ENCODE assay signal across 15 cellular contexts in the genomic region with DNA sequence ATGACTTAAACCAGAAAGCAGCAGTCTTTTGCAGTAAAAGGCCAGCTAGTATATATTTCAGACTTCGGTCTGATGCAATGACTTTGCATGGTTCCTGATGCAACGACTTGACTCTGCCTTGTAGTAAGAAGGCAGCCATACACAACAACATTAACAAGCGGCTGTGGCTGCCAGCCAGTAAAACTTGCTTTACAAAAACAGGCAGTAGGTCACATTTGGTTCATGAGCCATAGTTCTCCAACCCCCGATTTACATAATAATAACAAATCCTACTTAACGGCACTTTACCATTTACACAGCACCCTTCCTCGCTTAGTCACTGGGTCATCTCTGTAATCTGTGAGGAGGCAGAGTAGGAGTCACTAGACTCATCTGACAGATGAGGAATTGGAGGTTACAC.
A peak's percentile ranks its signal among the peaks of the same experiment; 100 is the strongest.
DNase-seq lines count a peak whose midpoint lies in the region; ATAC-seq and TF ChIP-seq lines count a peak whose summit lies in the region.
"Had no signal": no experiment of that assay in that cellular context is flagged by ENCODE, and none has a peak within 500 bp of the region (broad histone marks: within the 10 kb centered on the region; RNA-seq: fewer than 3 reads in every experiment).

No MANE protein-coding gene starts in this region.

- no peaks in the 10 kb centered on the region for H3K79me2 ChIP-seq in GM23248 (ENCODE audit: insufficient read depth)

- H3K27ac ChIP-seq in GM23248 = peak overlapping the region; percentile 29; the same call in 1 of the 2 replicates
- H3K27ac ChIP-seq: SJSA1, skin epidermis, uterus had no signal

- peak overlapping the region; percentile 46 for H2AFZ ChIP-seq in GM23248

- ATAC-seq in omental fat pad (ENCODE audit: low FRiP score) (peak; percentile 63), HG02588 (IDR thresholded peaks at IDR 0.05; ENCODE audit: unreplicated experiment) (no peak)
- ATAC-seq: HCT116 had no signal

- WGBS in GM23248 (ENCODE audit: low coverage in 1 of 2, low lambda C conversion rate in 2 of 2, missing lambda C conversion rate in 2 of 2), 2 experiments = 21 to 23% methylated on average over 6 of the region's 6 CpGs

- H3K4me3 ChIP-seq in GM23248 (no peak overlapping the region), epithelial cell of esophagus (ENCODE audit: low read length) (no peak overlapping the region)
- H3K4me3 ChIP-seq: SJSA1, skin epidermis, uterus had no signal

- no peaks in the 10 kb centered on the region for H3K9me2 ChIP-seq in GM23248 (ENCODE audit: insufficient read depth)

- no peaks in the 10 kb centered on the region for H3F3A ChIP-seq in GM23248 (ENCODE audit: insufficient read depth)

- TF ChIP-seq CTCF in epithelial cell of esophagus (IDR thresholded peaks at IDR 0.05; ENCODE audit: insufficient read depth, low read depth, low read length, missing control alignments) (no peak), omental fat pad (IDR thresholded peaks at IDR 0.05) (no peak)

- peak; percentile 68 for DNase-seq in GM23248
- peak; percentile 81 for DNase-seq in NCI-H345 (lab: John Stamatoyannopoulos, UW)
- peak; percentile 41 for DNase-seq in epithelial cell of esophagus (ENCODE audit: low read depth)
- DNase-seq in omental fat pad (ENCODE audit: low spot score) = no peak
- DNase-seq in amygdala (lab: John Stamatoyannopoulos, UW) = no peak
- DNase-seq in central memory CD4-positive, alpha-beta T cell = no peak
- no peak for DNase-seq in activated T-cell treated with anti-CD3 and anti-CD28 coated beads, Interleukin-2, amount 50 U/mL, for 1 hour
- DNase-seq: activated CD4-positive, alpha-beta T cell treated with anti-CD3 and anti-CD28 coated beads for 1 hour; midbrain; NCI-H510A; uterus had no signal

- no peaks in the 10 kb centered on the region for H4K20me1 ChIP-seq in GM23248 (ENCODE audit: insufficient read depth)

- no peak overlapping the region for H3K4me2 ChIP-seq in GM23248 (ENCODE audit: unreplicated experiment)

- no peaks in the 10 kb centered on the region for H3K27me3 ChIP-seq in GM23248 (replicated peaks; ENCODE audit: insufficient read depth)
- H3K27me3 ChIP-seq: SJSA1, uterus had no signal

- H3K9me3 ChIP-seq in GM23248 (ENCODE audit: low read depth) = no peaks in the 10 kb centered on the region
- H3K9me3 ChIP-seq: SJSA1, uterus had no signal

- no peaks in the 10 kb centered on the region for H3K4me1 ChIP-seq in GM23248 (ENCODE audit: insufficient read depth)
- H3K4me1 ChIP-seq: SJSA1, uterus had no signal

- in situ Hi-C loops in GM23248 (cut with MboI) = no loop called here

- H3K36me3 ChIP-seq in GM23248 (ENCODE audit: low read depth) = no peaks in the 10 kb centered on the region
- H3K36me3 ChIP-seq: SJSA1, uterus had no signal

- H3K9ac ChIP-seq in GM23248 = no peak overlapping the region

Comparison
In these comparisons a context has a peak if more than half of its experiments do, and no peak if none do; other contexts are left out.
1. DNase-seq: peak in GM23248 (single experiment), NCI-H345 (single experiment) and epithelial cell of esophagus (single experiment); none in omental fat pad (single experiment), amygdala (0 of 56), central memory CD4-positive, alpha-beta T cell (single experiment) and activated T-cell treated with anti-CD3 and anti-CD28 coated beads, Interleukin-2, amount 50 U/mL, for 1 hour (single experiment).